Comparison of ENCODE assay signal across 29 cellular contexts in genomic region chr10:89202033-89202425, GRCh38. TPM values are rescaled to one million over a fixed set of nuclear protein-coding genes. Genes with fewer than 3 reads are reported as not detected.
"Had no signal": no experiment of that assay in that cellular context is flagged by ENCODE, and none has a peak within 500 bp of the region (broad histone marks: within the 10 kb centered on the region; RNA-seq: fewer than 3 reads in every experiment).

No MANE protein-coding gene starts in this region.

- H3K27ac Mint-ChIP-seq: dendritic cell treated with granulocyte-macrophage colony-stimulating factor and Interleukin-4, amounts not matched to agents 40 ng/mL and 50 ng/mL, for 4 days; natural killer cell had no signal

- H3K27me3 ChIP-seq: ovary, testis, vagina had no signal

- H3K4me3 Mint-ChIP-seq: central memory CD8-positive, alpha-beta T cell; dendritic cell treated with granulocyte-macrophage colony-stimulating factor and Interleukin-4, amounts not matched to agents 40 ng/mL and 50 ng/mL, for 4 days; stimulated activated effector memory CD8-positive, alpha-beta T cell treated with anti-CD3 and anti-CD28 coated beads, Interleukin-12 subunit alpha, Interleukin-12 subunit beta, amount 100 ng/mL, for 72 hours had no signal

- H3K36me3 Mint-ChIP-seq: natural killer cell; stimulated activated effector memory CD8-positive, alpha-beta T cell treated with anti-CD3 and anti-CD28 coated beads, Interleukin-12 subunit alpha, Interleukin-12 subunit beta, amount 100 ng/mL, for 72 hours had no signal

- H3K4me1 ChIP-seq: colonic mucosa, psoas muscle had no signal

- H3K36me3 ChIP-seq: colonic mucosa, heart right ventricle, ovary, sigmoid colon, stomach, tibial artery, vagina had no signal

- H3K9me3 ChIP-seq: colonic mucosa, heart right ventricle, ovary, psoas muscle, sigmoid colon, stomach, testis, tibial artery, vagina had no signal

- FAIRE-seq: islet of Langerhans had no signal

- DNase-seq: colonic mucosa; effector memory CD4-positive, alpha-beta T cell; erythroblast; glutamatergic neuron; heart right ventricle; hippocampal formation; left colon; left ventricle myocardium superior; natural killer cell; occipital lobe; ovary; posterior cingulate gyrus; psoas muscle; right cardiac atrium; sigmoid colon; stimulated activated CD4-positive, alpha-beta T cell treated with anti-CD3 and anti-CD28 coated beads, Interleukin-2, amount 100 ng/mL, for 24 hours; stimulated activated CD4-positive, alpha-beta T cell treated with anti-CD3 and anti-CD28 coated beads, Interleukin-4, amount 100 ng/mL, for 24 hours; stimulated activated naive CD4-positive, alpha-beta T cell treated with Interleukin-2 at 50 U/mL for 16 hours; stomach; tibial artery had no signal

- H3K27ac ChIP-seq: colonic mucosa, foreskin keratinocyte, heart right ventricle, ovary, psoas muscle, sigmoid colon, stomach, testis, tibial artery, vagina had no signal

- H3K9me3 Mint-ChIP-seq: central memory CD8-positive, alpha-beta T cell; dendritic cell treated with granulocyte-macrophage colony-stimulating factor and Interleukin-4, amounts not matched to agents 40 ng/mL and 50 ng/mL, for 4 days; natural killer cell; stimulated activated effector memory CD8-positive, alpha-beta T cell treated with anti-CD3 and anti-CD28 coated beads, Interleukin-12 subunit alpha, Interleukin-12 subunit beta, amount 100 ng/mL, for 72 hours had no signal

- ATAC-seq: heart right ventricle; left colon; left ventricle myocardium superior; psoas muscle; right cardiac atrium; stimulated activated effector memory CD8-positive, alpha-beta T cell treated with anti-CD3 and anti-CD28 coated beads, Interleukin-12 subunit alpha, Interleukin-12 subunit beta, amount 100 ng/mL, for 72 hours had no signal

- H3K4me3 ChIP-seq: colonic mucosa, heart right ventricle, ovary, psoas muscle, sigmoid colon, stomach, testis, tibial artery, vagina had no signal

RNA-seq across cellular contexts. Expression of gene CH25H, which starts 5.1 kb away (rescaled TPM):
- total RNA-seq: chondrocyte, endothelial cell of umbilical vein, foreskin keratinocyte had no signal
- polyA plus RNA-seq: foreskin keratinocyte had no signal
